12 cellular contexts compared by ENCODE assay signal in the genomic region with DNA sequence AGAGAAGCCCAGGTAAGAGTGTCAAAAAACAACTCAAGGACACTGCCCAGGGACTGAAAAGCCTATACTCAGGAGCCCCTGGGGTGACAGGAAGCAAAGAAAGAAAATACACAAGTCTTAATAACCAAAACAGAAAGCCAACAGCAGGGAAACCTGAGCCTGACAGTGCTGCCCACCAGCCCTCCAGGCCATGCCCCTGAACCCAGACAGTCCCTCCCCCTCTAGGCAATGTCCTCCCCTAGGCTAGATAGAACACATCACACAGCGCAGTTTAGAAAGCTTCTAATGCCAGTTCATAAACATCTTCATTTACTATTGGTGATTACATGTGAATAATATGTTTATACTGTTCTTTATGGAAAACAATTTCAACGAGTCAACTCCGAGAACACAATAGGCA.
A peak's percentile ranks its signal among the peaks of the same experiment; 100 is the strongest.
DNase-seq lines count a peak whose midpoint lies in the region; ATAC-seq and TF ChIP-seq lines count a peak whose summit lies in the region.
"Had no signal": no experiment of that assay in that cellular context is flagged by ENCODE, and none has a peak within 500 bp of the region (broad histone marks: within the 10 kb centered on the region; RNA-seq: fewer than 3 reads in every experiment).

No MANE protein-coding gene starts in this region.

- H3K27me3 Mint-ChIP-seq in T-helper 17 cell, result no peaks in the 10 kb centered on the region
- no peaks in the 10 kb centered on the region for H3K27me3 Mint-ChIP-seq in CD8-positive, alpha-beta memory T cell
- H3K27me3 Mint-ChIP-seq in activated CD4-positive, alpha-beta T cell treated with anti-CD3 and anti-CD28 coated beads, Interleukin-2, amount 10 ng/mL, durations not matched to agents 7 days and 5 days, result no peaks in the 10 kb centered on the region

- peak overlapping the region; percentile 68 for H3K27ac Mint-ChIP-seq in T-helper 17 cell
- peak overlapping the region in 2 of 8 donors; percentile 6 to 17 for H3K27ac Mint-ChIP-seq in CD8-positive, alpha-beta memory T cell
- no peak overlapping the region for H3K27ac Mint-ChIP-seq in activated CD4-positive, alpha-beta T cell treated with anti-CD3 and anti-CD28 coated beads, Interleukin-2, amount 10 ng/mL, durations not matched to agents 7 days and 5 days

- POLR2A ChIA-PET in HEK293 (lab: Yijun Ruan, JAX), result no interaction called here
- POLR2A ChIA-PET in CD8-positive, alpha-beta memory T cell (lab: Charles Lee), result no interaction called here
- POLR2A ChIA-PET in activated CD4-positive, alpha-beta T cell treated with anti-CD3 and anti-CD28 coated beads, Interleukin-2, amount 10 ng/mL, durations not matched to agents 7 days and 5 days (lab: Charles Lee), result no interaction called here

- H3K9ac ChIP-seq in skeletal muscle tissue (ENCODE audit: low read depth in 1 of 3, low read length in 3 of 3), result peak overlapping the region in 2 of 3 donors; percentile 66

- H3K36me3 Mint-ChIP-seq in T-helper 17 cell (ENCODE audit: low read depth), result peaks cover 3% of the 10 kb centered on the region
- H3K36me3 Mint-ChIP-seq in CD8-positive, alpha-beta memory T cell, result peaks cover 0 to 84% (median 11%) of the 10 kb centered on the region in 3 donors
- peaks cover 37% of the 10 kb centered on the region for H3K36me3 Mint-ChIP-seq in activated CD4-positive, alpha-beta T cell treated with anti-CD3 and anti-CD28 coated beads, Interleukin-2, amount 10 ng/mL, durations not matched to agents 7 days and 5 days (ENCODE audit: low read depth)

- intact Hi-C loops in right cardiac atrium (cut with DNase I), result loop anchor here in 2 of 4 donors (5.0 to 10.0 kb wide), 2 partner anchors 39 to 263 kb away; no protein-coding TSS in a partner anchor

- H3K4me3 ChIP-seq in HEK293 (ENCODE audit: low read depth, low read length), result no peak overlapping the region
- no peak overlapping the region for H3K4me3 ChIP-seq in right cardiac atrium (ENCODE audit: low read length)
- H3K4me3 ChIP-seq in skeletal muscle tissue (ENCODE audit: low read length in 3 of 3), result no peak overlapping the region
- no peak overlapping the region for H3K4me3 ChIP-seq in CD8-positive, alpha-beta memory T cell (ENCODE audit: low read length)

- H3K27me3 ChIP-seq in right cardiac atrium (ENCODE audit: control insufficient read depth, insufficient read depth) (no peaks in the 10 kb centered on the region), skeletal muscle tissue (ENCODE audit: control insufficient read depth in 3 of 3, insufficient read depth in 3 of 3, low read length in 3 of 3) (no peaks in the 10 kb centered on the region)
- H3K27me3 ChIP-seq in CD8-positive, alpha-beta memory T cell (ENCODE audit: insufficient read depth, low read length, poor library complexity, severe bottlenecking), result no peaks in the 10 kb centered on the region
- H3K27me3 ChIP-seq: foreskin keratinocyte had no signal

- H3K4me1 Mint-ChIP-seq in T-helper 17 cell, result peaks cover 2% of the 10 kb centered on the region
- H3K4me1 Mint-ChIP-seq in CD8-positive, alpha-beta memory T cell, result peaks cover 0 to 8% (median 8%) of the 10 kb centered on the region in 3 donors
- peaks cover 4% of the 10 kb centered on the region for H3K4me1 Mint-ChIP-seq in activated CD4-positive, alpha-beta T cell treated with anti-CD3 and anti-CD28 coated beads, Interleukin-2, amount 10 ng/mL, durations not matched to agents 7 days and 5 days

- DNase-seq in T-helper 17 cell (no peak), right cardiac atrium (no peak), amniotic stem cell (lab: John Stamatoyannopoulos, UW) (no peak)
- no peak for DNase-seq in CD8-positive, alpha-beta memory T cell
- no peak for DNase-seq in activated CD4-positive, alpha-beta T cell treated with anti-CD3 and anti-CD28 coated beads, Interleukin-2, amount 10 ng/mL, durations not matched to agents 7 days and 5 days
- DNase-seq: activated CD8-positive, alpha-beta memory T cell treated with anti-CD3 and anti-CD28 coated beads, Interleukin-2, amount 50 U/mL, for 4 hours; effector CD4-positive, alpha-beta T cell; foreskin keratinocyte; NCI-H226; stimulated activated CD4-positive, alpha-beta T cell treated with anti-CD3 and anti-CD28 coated beads, Interleukin-4, amount 100 ng/mL, for 1 hour had no signal

- H3K9me3 ChIP-seq in HEK293 (ENCODE audit: control insufficient read depth, insufficient read depth, low read depth, low read length) (no peaks in the 10 kb centered on the region), T-helper 17 cell (ENCODE audit: control insufficient read depth, low read length, poor library complexity, severe bottlenecking) (no peaks in the 10 kb centered on the region), right cardiac atrium (ENCODE audit: control insufficient read depth, low read length) (no peaks in the 10 kb centered on the region), skeletal muscle tissue (ENCODE audit: control insufficient read depth in 3 of 3, low read length in 3 of 3) (no peaks in the 10 kb centered on the region)
- H3K9me3 ChIP-seq in CD8-positive, alpha-beta memory T cell (ENCODE audit: low read length), result no peaks in the 10 kb centered on the region

- ATAC-seq in T-helper 17 cell (no peak), right cardiac atrium (no peak)
- ATAC-seq: foreskin keratinocyte had no signal

- WGBS in right cardiac atrium, result 68% methylated on average over 3 of the region's 3 CpGs

- no peak for TF ChIP-seq CTCF in HEK293 (tag by site-specific recombination; IDR thresholded peaks at IDR 0.05)

- no peak overlapping the region for H3K4me3 Mint-ChIP-seq in T-helper 17 cell
- H3K4me3 Mint-ChIP-seq in CD8-positive, alpha-beta memory T cell, result no peak overlapping the region
- no peak overlapping the region for H3K4me3 Mint-ChIP-seq in activated CD4-positive, alpha-beta T cell treated with anti-CD3 and anti-CD28 coated beads, Interleukin-2, amount 10 ng/mL, durations not matched to agents 7 days and 5 days

- H3K27ac ChIP-seq in HEK293 (ENCODE audit: extremely low read depth, low read depth, low read length), result 0 out of 2 replicates have a peak overlapping the region, but pooled peaks have one; percentile 49
- H3K27ac ChIP-seq in right cardiac atrium (ENCODE audit: low read length), result peak overlapping the region; percentile 24
- peak overlapping the region; percentile 4 for H3K27ac ChIP-seq in skeletal muscle tissue (ENCODE audit: low read depth, low read length)
- H3K27ac ChIP-seq in CD8-positive, alpha-beta memory T cell (ENCODE audit: low read depth, low read length), result no peak overlapping the region
- H3K27ac ChIP-seq: foreskin keratinocyte had no signal

- no peaks in the 10 kb centered on the region; the same call in 1 of the 2 replicates for H3K4me1 ChIP-seq in HEK293 (ENCODE audit: control insufficient read depth, insufficient read depth, low read length)
- H3K4me1 ChIP-seq in right cardiac atrium (ENCODE audit: control insufficient read depth, insufficient read depth, low read length), result peaks cover 19% of the 10 kb centered on the region
- H3K4me1 ChIP-seq in skeletal muscle tissue (ENCODE audit: control insufficient read depth in 3 of 3, insufficient read depth in 3 of 3, low read length in 3 of 3), result peaks cover 50 to 61% (median 58%) of the 10 kb centered on the region in 3 donors
- no peaks in the 10 kb centered on the region for H3K4me1 ChIP-seq in CD8-positive, alpha-beta memory T cell (ENCODE audit: insufficient read depth, low read length)
- H3K4me1 ChIP-seq: foreskin keratinocyte had no signal

- H3K36me3 ChIP-seq in HEK293 (ENCODE audit: control insufficient read depth in 2 of 2, insufficient read depth in 1 of 2, low read length in 2 of 2), result peaks cover 10 to 77% of the 10 kb centered on the region in 2 experiments
- peaks cover 21 to 53% (median 46%) of the 10 kb centered on the region in 3 donors for H3K36me3 ChIP-seq in skeletal muscle tissue (ENCODE audit: control insufficient read depth in 3 of 3, insufficient read depth in 3 of 3, low read length in 3 of 3)
- peaks cover 45% of the 10 kb centered on the region for H3K36me3 ChIP-seq in CD8-positive, alpha-beta memory T cell (ENCODE audit: insufficient read depth, low read length)

- H3K9me3 Mint-ChIP-seq in CD8-positive, alpha-beta memory T cell, result no peaks in the 10 kb centered on the region
- H3K9me3 Mint-ChIP-seq in activated CD4-positive, alpha-beta T cell treated with anti-CD3 and anti-CD28 coated beads, Interleukin-2, amount 10 ng/mL, durations not matched to agents 7 days and 5 days, result no peaks in the 10 kb centered on the region

- CTCF ChIA-PET in HEK293 (lab: Yijun Ruan, JAX), result interaction anchor here (1.1 to 8.5 kb wide), 4 partner anchors 11 to 123 kb away, joined by 3 to 127 read pairs (median 6); no protein-coding TSS in a partner anchor
- CTCF ChIA-PET in CD8-positive, alpha-beta memory T cell (lab: Charles Lee), result interaction anchor here (1.0 to 8.2 kb wide), 2 partner anchors 30 to 41 kb away, joined by 3 to 146 read pairs; no protein-coding TSS in a partner anchor
- CTCF ChIA-PET in activated CD4-positive, alpha-beta T cell treated with anti-CD3 and anti-CD28 coated beads, Interleukin-2, amount 10 ng/mL, durations not matched to agents 7 days and 5 days (lab: Charles Lee), result interaction anchor here (0.6 to 2.0 kb wide), 2 partner anchors 40 to 160 kb away, joined by 3 to 9 read pairs; no protein-coding TSS in a partner anchor

TF ChIP-seq in HEK293, 187 proteins besides CTCF, POLR2A, EP300 and RAD21 (continues in another document):
- TF ChIP-seq, protein P1, sequence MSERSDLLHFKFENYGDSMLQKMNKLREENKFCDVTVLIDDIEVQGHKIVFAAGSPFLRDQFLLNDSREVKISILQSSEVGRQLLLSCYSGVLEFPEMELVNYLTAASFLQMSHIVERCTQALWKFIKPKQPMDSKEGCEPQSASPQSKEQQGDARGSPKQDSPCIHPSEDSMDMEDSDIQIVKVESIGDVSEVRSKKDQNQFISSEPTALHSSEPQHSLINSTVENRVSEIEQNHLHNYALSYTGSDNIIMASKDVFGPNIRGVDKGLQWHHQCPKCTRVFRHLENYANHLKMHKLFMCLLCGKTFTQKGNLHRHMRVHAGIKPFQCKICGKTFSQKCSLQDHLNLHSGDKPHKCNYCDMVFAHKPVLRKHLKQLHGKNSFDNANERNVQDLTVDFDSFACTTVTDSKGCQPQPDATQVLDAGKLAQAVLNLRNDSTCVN (tag by site-specific recombination; optimal IDR thresholded peaks at IDR 0.05), result no peak
- TF ChIP-seq ZNF654 (tag by site-specific recombination; IDR thresholded peaks at IDR 0.05; ENCODE audit: low read depth) (no peak), KLF8 (tag by site-specific recombination; IDR thresholded peaks at IDR 0.05) (no peak), BCL11A (tag by site-specific recombination; IDR thresholded peaks at IDR 0.05; ENCODE audit: low read depth) (no peak), ZNF366 (tag by site-specific recombination; conservative IDR thresholded peaks at IDR 0.05) (no peak), ZNF843 (tag by site-specific recombination; IDR thresholded peaks at IDR 0.05) (no peak), MYNN (tag by site-specific recombination; IDR thresholded peaks at IDR 0.05; ENCODE audit: borderline replicate concordance) (no peak), ZNF558 (tag by site-specific recombination; IDR thresholded peaks at IDR 0.05) (no peak), ZNF837 (tag by site-specific recombination; IDR thresholded peaks at IDR 0.05) (no peak), ZNF510 (tag by site-specific recombination; IDR thresholded peaks at IDR 0.05; ENCODE audit: insufficient replicate concordance) (no peak)
